8 cellular contexts compared by ENCODE assay signal in genomic region chr22:35400335-35400680, GRCh38. TPM values are rescaled to one million over a fixed set of nuclear protein-coding genes. Genes with fewer than 3 reads are reported as not detected.
DNase-seq lines count a peak whose midpoint lies in the region; ATAC-seq and TF ChIP-seq lines count a peak whose summit lies in the region.

No MANE protein-coding gene starts in this region.

- no peaks in the 10 kb centered on the region for H3K27me3 ChIP-seq in BLaER1
- no peaks in the 10 kb centered on the region for H3K27me3 ChIP-seq in PC-9 (ENCODE audit: insufficient read depth, low read depth)
- H3K27me3 ChIP-seq in duodenal mucosa (ENCODE audit: control insufficient read depth in 1 of 2, insufficient read depth in 2 of 2, low read length in 2 of 2): no peaks in the 10 kb centered on the region
- no peaks in the 10 kb centered on the region for H3K27me3 ChIP-seq in naive thymus-derived CD4-positive, alpha-beta T cell (ENCODE audit: control insufficient read depth in 2 of 2, insufficient read depth in 2 of 2, low read length in 2 of 2)

- peaks cover 14% of the 10 kb centered on the region; the same call in 1 of the 2 replicates for H3F3A ChIP-seq in PC-9 (ENCODE audit: insufficient read depth, low read depth)

- peak overlapping the region; percentile 98 for H3K9ac ChIP-seq in BLaER1
- H3K9ac ChIP-seq in duodenal mucosa (ENCODE audit: low read depth in 1 of 2, low read length in 2 of 2): peak overlapping the region; percentile 71 to 75

- H3K9me2 ChIP-seq in PC-9 (ENCODE audit: insufficient read depth): no peaks in the 10 kb centered on the region

- POLR2A ChIA-PET in PC-9 (lab: Charles Lee; ENCODE audit: unreplicated experiment): no interaction called here
- POLR2A ChIA-PET in naive thymus-derived CD4-positive, alpha-beta T cell (lab: Charles Lee): no interaction called here

- H4K20me1 ChIP-seq in BLaER1 (no peaks in the 10 kb centered on the region), PC-9 (ENCODE audit: insufficient read depth) (no peaks in the 10 kb centered on the region)

- peak overlapping the region; percentile 89 for H3K4me2 ChIP-seq in BLaER1
- H3K4me2 ChIP-seq in PC-9: peak overlapping the region; percentile 82

- H3K36me3 ChIP-seq in BLaER1 (peaks cover 41% of the 10 kb centered on the region), PC-9 (ENCODE audit: low read depth) (no peaks in the 10 kb centered on the region), duodenal mucosa (ENCODE audit: control insufficient read depth in 1 of 2, insufficient read depth in 2 of 2, low read length in 2 of 2) (peaks cover 6 to 7% of the 10 kb centered on the region in 2 donors)
- H3K36me3 ChIP-seq in naive thymus-derived CD4-positive, alpha-beta T cell (ENCODE audit: control insufficient read depth in 2 of 3, insufficient read depth in 3 of 3, low read length in 3 of 3): peaks cover 0 to 23% (median 0%) of the 10 kb centered on the region in 3 experiments

- peaks cover 0 to 7% (median 0%) of the 10 kb centered on the region in 11 donors for H3K9me3 Mint-ChIP-seq in naive thymus-derived CD4-positive, alpha-beta T cell

- no peak for TF ChIP-seq CTCF in PC-9 (conservative IDR thresholded peaks at IDR 0.05)

- CTCF ChIA-PET in PC-9 (lab: Charles Lee): no interaction called here
- CTCF ChIA-PET in naive thymus-derived CD4-positive, alpha-beta T cell (lab: Charles Lee): no interaction called here

- intact Hi-C loops in PC-9 (cut with micrococcal nuclease; ENCODE audit: unreplicated experiment): no loop called here
- intact Hi-C loops in naive thymus-derived CD4-positive, alpha-beta T cell (cut with micrococcal nuclease): loop anchor here in 1 of 2 donors (1.0 kb wide), 2 partner anchors 50 to 101 kb away; partner anchors contain the start of gene TOM1

- H3K27me3 Mint-ChIP-seq in naive thymus-derived CD4-positive, alpha-beta T cell: no peaks in the 10 kb centered on the region

- peak overlapping the region; percentile 98 for H2AFZ ChIP-seq in PC-9

- H3K79me2 ChIP-seq in PC-9 (ENCODE audit: low read depth): peaks cover 20% of the 10 kb centered on the region

- peaks cover 0 to 28% (median 17%) of the 10 kb centered on the region in 5 donors for H3K36me3 Mint-ChIP-seq in naive thymus-derived CD4-positive, alpha-beta T cell

- H3K27ac Mint-ChIP-seq in naive thymus-derived CD4-positive, alpha-beta T cell: peak overlapping the region; percentile 90 to 99 (median 96)

- peaks cover 68% of the 10 kb centered on the region for H3K4me1 ChIP-seq in BLaER1
- peaks cover 9% of the 10 kb centered on the region for H3K4me1 ChIP-seq in PC-9 (replicated peaks; ENCODE audit: insufficient read depth)
- H3K4me1 ChIP-seq in duodenal mucosa (ENCODE audit: control insufficient read depth in 1 of 2, insufficient read depth in 2 of 2, low read length in 2 of 2): peaks cover 14 to 15% of the 10 kb centered on the region in 2 donors
- H3K4me1 ChIP-seq in naive thymus-derived CD4-positive, alpha-beta T cell (ENCODE audit: control insufficient read depth in 2 of 2, insufficient read depth in 2 of 2, low read length in 2 of 2): peaks cover 5 to 7% of the 10 kb centered on the region in 2 donors

- ATAC-seq in GM21528 (IDR thresholded peaks at IDR 0.05; ENCODE audit: low FRiP score, unreplicated experiment) (peak; percentile 32), HG03469 (IDR thresholded peaks at IDR 0.05; ENCODE audit: unreplicated experiment) (no peak)
- no peak for ATAC-seq in naive thymus-derived CD4-positive, alpha-beta T cell

- DNase-seq in PC-9 (no peak), SKM-1 treated with dmso at 0.1 percent for 144 hours (lab: John Stamatoyannopoulos, UW; ENCODE audit: unreplicated experiment) (no peak), SW 1271 (lab: John Stamatoyannopoulos, UW) (no peak)
- peak in 1 of 9 donors; percentile 23 for DNase-seq in naive thymus-derived CD4-positive, alpha-beta T cell

- H3K9me3 ChIP-seq in BLaER1 (no peaks in the 10 kb centered on the region), PC-9 (ENCODE audit: insufficient read depth, low read depth) (no peaks in the 10 kb centered on the region), duodenal mucosa (ENCODE audit: control insufficient read depth in 1 of 2, low read length in 2 of 2) (no peaks in the 10 kb centered on the region)
- H3K9me3 ChIP-seq in naive thymus-derived CD4-positive, alpha-beta T cell (ENCODE audit: control insufficient read depth in 2 of 3, low read length in 3 of 3): no peaks in the 10 kb centered on the region

- H3K4me3 ChIP-seq in BLaER1 (peak overlapping the region; percentile 95), PC-9 (peak overlapping the region; percentile 79), duodenal mucosa (ENCODE audit: low read depth in 1 of 2, low read length in 2 of 2) (peak overlapping the region; percentile 79 to 95)
- peak overlapping the region; percentile 86 for H3K4me3 ChIP-seq in naive thymus-derived CD4-positive, alpha-beta T cell (ENCODE audit: low read length)

- H3K27ac ChIP-seq in BLaER1: peak overlapping the region; percentile 96
- no peak overlapping the region for H3K27ac ChIP-seq in PC-9
- H3K27ac ChIP-seq in duodenal mucosa (ENCODE audit: low read depth, low read length): no peak overlapping the region
- H3K27ac ChIP-seq in naive thymus-derived CD4-positive, alpha-beta T cell (ENCODE audit: low read depth, low read length): peak overlapping the region; percentile 63

- H3K4me1 Mint-ChIP-seq in naive thymus-derived CD4-positive, alpha-beta T cell: peaks cover 16 to 35% (median 19%) of the 10 kb centered on the region in 7 donors

- H3K4me3 Mint-ChIP-seq in naive thymus-derived CD4-positive, alpha-beta T cell: peak overlapping the region; percentile 94 to 99 (median 99)

- no TSS peak for BruUV-seq in PC-9 (replicated peaks; lab: Mats Ljungman, UMichigan)

RNA-seq across cellular contexts. Expression of gene MCM5, which starts 0.4 kb away (rescaled TPM):
- 71.7 and 115 TPM in 2 replicates for total RNA-seq in PC-9 (2021)
- total RNA-seq in naive thymus-derived CD4-positive, alpha-beta T cell: 100 to 1,000 TPM in 1 of 5 experiments, 10 to 100 TPM in 4; 34.7 to 208 (median 50.7) TPM
- polyA plus RNA-seq in naive thymus-derived CD4-positive, alpha-beta T cell: 10 to 100 TPM; 19.7 to 26.4 TPM

RNA-seq across cellular contexts. Expression of gene HMOX1, which starts 19.4 kb away (rescaled TPM):
- 18.4 and 23.7 TPM in 2 replicates for total RNA-seq in PC-9 (2021)
- 10 to 100 TPM in 1 of 5 experiments, 1 to 10 TPM in 3, under 1 TPM in 1; 0.92 to 54.0 (median 6.6) TPM for total RNA-seq in naive thymus-derived CD4-positive, alpha-beta T cell
- polyA plus RNA-seq in naive thymus-derived CD4-positive, alpha-beta T cell: under 1 TPM; 0.14 to 0.19 TPM

Comparison
In these comparisons a context has a peak if more than half of its experiments do, and no peak if none do; other contexts are left out.
1. H3K27ac ChIP-seq: peak in BLaER1 (single experiment) and naive thymus-derived CD4-positive, alpha-beta T cell (single experiment); none in PC-9 (single experiment) and duodenal mucosa (single experiment).
2. Peak in every context shown above with its lines, with median percentiles within 50 percentile points of each other: H3K4me3 ChIP-seq.